1 cellular context compared by ENCODE assay signal in the genomic region with DNA sequence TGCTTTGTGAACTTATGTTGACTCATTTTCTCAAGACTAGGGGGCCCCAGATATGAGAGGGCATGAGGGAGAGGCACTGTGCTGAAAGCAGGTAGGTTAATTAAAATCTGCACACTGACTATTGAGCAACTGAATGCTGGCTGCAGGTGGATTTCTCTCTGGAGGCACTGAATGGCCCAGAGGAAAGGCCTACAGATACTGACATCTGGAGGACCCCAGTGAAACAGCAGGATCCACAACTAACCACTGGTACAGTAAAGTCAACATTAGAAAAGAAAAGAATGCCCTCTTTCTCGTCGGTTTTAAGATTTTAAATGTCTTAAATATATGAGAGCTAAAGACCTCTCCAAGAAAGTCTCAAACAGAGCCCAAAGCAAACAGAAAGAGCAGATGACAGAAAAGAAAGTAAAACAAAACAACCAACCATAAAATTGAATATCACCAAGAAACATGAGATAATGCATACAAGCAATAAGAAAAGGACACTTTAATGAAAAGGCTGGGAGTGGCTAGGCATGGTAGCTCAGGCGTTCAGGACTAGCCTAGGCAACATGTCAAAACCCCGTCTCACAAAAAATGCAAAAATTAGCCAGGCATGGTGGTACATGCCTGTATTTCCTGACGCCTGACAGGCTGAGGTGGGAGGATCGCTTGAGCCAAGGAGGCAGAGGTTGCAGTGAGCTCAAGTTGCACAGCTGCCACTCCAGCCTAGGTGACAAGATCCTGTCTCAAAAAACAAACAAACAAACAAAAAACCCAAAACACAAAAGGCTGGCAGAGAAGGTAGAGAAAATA.
TF ChIP-seq lines count a peak whose summit lies in the region.

No MANE protein-coding gene starts in this region.

TF ChIP-seq in SK-N-SH treated with all-trans-retinoic acid at 6 μM for 48 hours, 23 proteins besides CTCF, POLR2A, EP300 and RAD21 (continued from another document):
- no peak for TF ChIP-seq CREB5 (CRISPR knock-in tag; IDR thresholded peaks at IDR 0.05; ENCODE audit: low read depth)
- TF ChIP-seq ZC3H10 (CRISPR knock-in tag; IDR thresholded peaks at IDR 0.05) = no peak
- TF ChIP-seq, protein P1, sequence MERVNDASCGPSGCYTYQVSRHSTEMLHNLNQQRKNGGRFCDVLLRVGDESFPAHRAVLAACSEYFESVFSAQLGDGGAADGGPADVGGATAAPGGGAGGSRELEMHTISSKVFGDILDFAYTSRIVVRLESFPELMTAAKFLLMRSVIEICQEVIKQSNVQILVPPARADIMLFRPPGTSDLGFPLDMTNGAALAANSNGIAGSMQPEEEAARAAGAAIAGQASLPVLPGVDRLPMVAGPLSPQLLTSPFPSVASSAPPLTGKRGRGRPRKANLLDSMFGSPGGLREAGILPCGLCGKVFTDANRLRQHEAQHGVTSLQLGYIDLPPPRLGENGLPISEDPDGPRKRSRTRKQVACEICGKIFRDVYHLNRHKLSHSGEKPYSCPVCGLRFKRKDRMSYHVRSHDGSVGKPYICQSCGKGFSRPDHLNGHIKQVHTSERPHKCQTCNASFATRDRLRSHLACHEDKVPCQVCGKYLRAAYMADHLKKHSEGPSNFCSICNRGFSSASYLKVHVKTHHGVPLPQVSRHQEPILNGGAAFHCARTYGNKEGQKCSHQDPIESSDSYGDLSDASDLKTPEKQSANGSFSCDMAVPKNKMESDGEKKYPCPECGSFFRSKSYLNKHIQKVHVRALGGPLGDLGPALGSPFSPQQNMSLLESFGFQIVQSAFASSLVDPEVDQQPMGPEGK (CRISPR knock-in tag; IDR thresholded peaks at IDR 0.05; ENCODE audit: borderline replicate concordance) = no peak
- TF ChIP-seq TOX (CRISPR knock-in tag; IDR thresholded peaks at IDR 0.05; ENCODE audit: borderline replicate concordance) = no peak
- no peak for TF ChIP-seq ARNTL (CRISPR knock-in tag; IDR thresholded peaks at IDR 0.05; ENCODE audit: borderline replicate concordance, low read depth)
- no peak for TF ChIP-seq ZFP30 (CRISPR knock-in tag; IDR thresholded peaks at IDR 0.05)
- no peak for TF ChIP-seq ESRRG (CRISPR knock-in tag; IDR thresholded peaks at IDR 0.05)
- no peak for TF ChIP-seq ZNF565 (CRISPR knock-in tag; conservative IDR thresholded peaks at IDR 0.05; ENCODE audit: low read depth)
- TF ChIP-seq RARB (CRISPR knock-in tag; IDR thresholded peaks at IDR 0.05) = no peak
- no peak for TF ChIP-seq PPARA (CRISPR knock-in tag; IDR thresholded peaks at IDR 0.05; ENCODE audit: borderline replicate concordance)
- no peak for TF ChIP-seq CSDC2 (CRISPR knock-in tag; IDR thresholded peaks at IDR 0.05)
- TF ChIP-seq OSR1 (CRISPR knock-in tag; IDR thresholded peaks at IDR 0.05) = no peak
- TF ChIP-seq ZNF70 (CRISPR knock-in tag; IDR thresholded peaks at IDR 0.05) = no peak
